In the genomic region with DNA sequence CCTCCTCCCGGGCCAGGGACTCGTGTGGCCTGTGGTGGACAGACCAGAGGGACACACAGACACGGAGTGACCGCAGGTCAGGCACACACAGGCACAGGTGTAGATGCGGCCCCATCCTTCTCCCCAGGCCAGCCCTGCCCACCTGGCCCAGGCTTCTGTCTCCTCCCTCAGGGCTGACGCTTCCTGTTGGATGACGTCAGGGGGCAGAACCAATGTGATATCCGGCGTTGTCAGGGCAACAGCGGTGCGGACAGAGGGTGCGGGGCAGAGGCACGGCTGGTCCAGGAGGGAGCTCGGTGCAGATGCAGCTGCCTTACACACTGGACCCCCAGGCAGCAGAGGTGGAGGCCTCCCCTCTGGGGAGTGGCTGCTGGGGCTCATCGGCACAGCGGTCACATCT, we compare ENCODE assay signal across 8 cellular contexts. TPM values are rescaled to one million over a fixed set of nuclear protein-coding genes. Genes with fewer than 3 reads are reported as not detected.
A peak's percentile ranks its signal among the peaks of the same experiment; 100 is the strongest.
DNase-seq lines count a peak whose midpoint lies in the region; ATAC-seq, FAIRE-seq and TF ChIP-seq lines count a peak whose summit lies in the region.

No MANE protein-coding gene starts in this region.

- H3K27me3 ChIP-seq in mesenchymal stem cell (ENCODE audit: control insufficient read depth in 1 of 2, insufficient read depth in 1 of 2, low read length in 2 of 2) = no peaks in the 10 kb centered on the region

- TF ChIP-seq POLR2A in GM12891 (IDR thresholded peaks at IDR 0.05; ENCODE audit: low read depth, low read length) = no peak; the same call in 1 of the 2 replicates

- no peak overlapping the region for H3K27ac ChIP-seq in mesenchymal stem cell (ENCODE audit: low read length, poor library complexity, severe bottlenecking)

- H3K9me3 ChIP-seq in mesenchymal stem cell (ENCODE audit: control insufficient read depth, low read length) = no peaks in the 10 kb centered on the region

- no peak overlapping the region for H3K18ac ChIP-seq in mesenchymal stem cell (ENCODE audit: low read depth in 1 of 2, low read length in 2 of 2)

- H4K91ac ChIP-seq in mesenchymal stem cell (ENCODE audit: low read length) = peak overlapping the region; percentile 37

- peaks cover 54% of the 10 kb centered on the region for H3K4me1 ChIP-seq in mesenchymal stem cell (ENCODE audit: control insufficient read depth, insufficient read depth, low read depth, low read length)

- no peak overlapping the region for H3K4me3 ChIP-seq in mesenchymal stem cell (ENCODE audit: insufficient read depth in 1 of 2, low read depth in 1 of 2, low read length in 2 of 2)

- peak; percentile 93 for FAIRE-seq in GM12891 (lab: Jason Lieb, UNC)

- peaks cover 26 to 55% of the 10 kb centered on the region in 2 experiments for H3K36me3 ChIP-seq in mesenchymal stem cell (ENCODE audit: control insufficient read depth in 1 of 2, insufficient read depth in 2 of 2, low read depth in 1 of 2, low read length in 2 of 2)

- no peak overlapping the region for H2AK5ac ChIP-seq in mesenchymal stem cell (ENCODE audit: low read length, severe bottlenecking)

- 72% methylated on average over 16 of the region's 16 CpGs for WGBS in mesenchymal stem cell

- H3K9ac ChIP-seq in mesenchymal stem cell (ENCODE audit: low read length) = peak overlapping the region; percentile 41

- no peak overlapping the region for H3K4me2 ChIP-seq in mesenchymal stem cell (ENCODE audit: low read length, poor library complexity, severe bottlenecking)

- no peak overlapping the region for H2BK15ac ChIP-seq in mesenchymal stem cell (ENCODE audit: low read depth, poor library complexity, severe bottlenecking)

- no peak overlapping the region for H3K14ac ChIP-seq in mesenchymal stem cell (ENCODE audit: low read length in 2 of 2)

- H3K23ac ChIP-seq in mesenchymal stem cell (ENCODE audit: low read length in 2 of 2) = no peak overlapping the region

- H3K79me1 ChIP-seq in mesenchymal stem cell (replicated peaks; ENCODE audit: low read length, poor library complexity, severe bottlenecking) = peaks cover 38% of the 10 kb centered on the region

- DNase-seq in GM12891 (ENCODE audit: insufficient read length, low spot score) = no peak
- peak; percentile 64 for DNase-seq in NCI-H2227 treated with DMSO at 0.1 percent for 48 hours (lab: John Stamatoyannopoulos, UW)
- peak; percentile 26 for DNase-seq in activated T-helper 1 cell treated with Interleukin-2 at 50 U/mL for 16 hours (ENCODE audit: low read depth)
- peak; percentile 72 for DNase-seq in mesenchymal stem cell
- DNase-seq in D341Med (ENCODE audit: low spot score) = no peak
- DNase-seq in superior temporal gyrus (ENCODE audit: extremely low spot score) = no peak

- peak overlapping the region in 1 of 2 experiments; percentile 1 for H2BK12ac ChIP-seq in mesenchymal stem cell (ENCODE audit: low read length in 2 of 2)

- H2BK5ac ChIP-seq in mesenchymal stem cell (ENCODE audit: low read depth, low read length, poor library complexity, severe bottlenecking) = no peak overlapping the region

- no peak overlapping the region for H2BK120ac ChIP-seq in mesenchymal stem cell (ENCODE audit: low read depth, low read length)

- no peak for ATAC-seq in HG02642 (IDR thresholded peaks at IDR 0.05; ENCODE audit: poor library complexity, unreplicated experiment)
- ATAC-seq in GM19452 (IDR thresholded peaks at IDR 0.05; ENCODE audit: unreplicated experiment) = no peak

- H3K4ac ChIP-seq in mesenchymal stem cell (ENCODE audit: low read depth in 1 of 2, low read length in 2 of 2) = no peak overlapping the region

- H2AFZ ChIP-seq in mesenchymal stem cell (ENCODE audit: low read depth, low read length) = no peak overlapping the region

- peak overlapping the region; percentile 22 for H4K8ac ChIP-seq in mesenchymal stem cell (ENCODE audit: low read length)

TF ChIP-seq in GM12891, 5 proteins besides CTCF, POLR2A, EP300 and RAD21:
- TF ChIP-seq POLR2AphosphoS5 (IDR thresholded peaks at IDR 0.05; ENCODE audit: low read depth, low read length) (peak; percentile 52), SPI1 (IDR thresholded peaks at IDR 0.05; ENCODE audit: low read depth, low read length) (no peak), POU2F2 (IDR thresholded peaks at IDR 0.05; ENCODE audit: low read depth, low read length) (peak; percentile 52; the same call in 1 of the 2 replicates), TAF1 (IDR thresholded peaks at IDR 0.05; ENCODE audit: low read depth, low read length) (no peak)

RNA-seq across cellular contexts. Expression of a gene that starts 2.9 kb away (rescaled TPM):
- polyA plus RNA-seq in GM12891 (2012; ENCODE audit: low read depth, missing spikeins) = 25.2 TPM
- polyA plus RNA-seq in mesenchymal stem cell (2013, experiment 1 of 2) = 10.1 TPM
- polyA plus RNA-seq in mesenchymal stem cell (2013, experiment 2 of 2) = 9.1 TPM

RNA-seq across cellular contexts. Expression of a gene that starts 3.3 kb away (rescaled TPM):
- polyA plus RNA-seq in GM12891 (2012; ENCODE audit: low read depth, missing spikeins) = 32.6 TPM
- polyA plus RNA-seq in mesenchymal stem cell (2013, experiment 1 of 2) = 21.1 TPM
- 19.2 TPM for polyA plus RNA-seq in mesenchymal stem cell (2013, experiment 2 of 2)

RNA-seq across cellular contexts. Expression of a gene that starts 13.7 kb away (rescaled TPM):
- polyA plus RNA-seq in GM12891 (2012; ENCODE audit: low read depth, missing spikeins) = 11.3 TPM
- polyA plus RNA-seq in mesenchymal stem cell (2013, experiment 1 of 2) = 34.8 TPM
- polyA plus RNA-seq in mesenchymal stem cell (2013, experiment 2 of 2) = 35.2 TPM

RNA-seq across cellular contexts. Expression of a gene that starts 22.4 kb away (rescaled TPM):
- polyA plus RNA-seq in GM12891 (2012; ENCODE audit: low read depth, missing spikeins) = 4.8 TPM
- 5.5 TPM for polyA plus RNA-seq in mesenchymal stem cell (2013, experiment 1 of 2)
- 5.0 TPM for polyA plus RNA-seq in mesenchymal stem cell (2013, experiment 2 of 2)

RNA-seq across cellular contexts. Expression of a gene that starts 46.9 kb away (rescaled TPM):
- 10.4 TPM for polyA plus RNA-seq in GM12891 (2012; ENCODE audit: low read depth, missing spikeins)
- polyA plus RNA-seq in mesenchymal stem cell (2013, experiment 1 of 2) = 13.6 TPM
- polyA plus RNA-seq in mesenchymal stem cell (2013, experiment 2 of 2) = 12.6 TPM

Comparison
In these comparisons a context has a peak if more than half of its experiments do, and no peak if none do; other contexts are left out.
1. DNase-seq: peak in NCI-H2227 treated with DMSO at 0.1 percent for 48 hours (single experiment), activated T-helper 1 cell treated with Interleukin-2 at 50 U/mL for 16 hours (single experiment) and mesenchymal stem cell (single experiment); none in GM12891 (single experiment), D341Med (single experiment) and superior temporal gyrus (single experiment).